ENCODE assay signal across 15 cellular contexts in the genomic region with DNA sequence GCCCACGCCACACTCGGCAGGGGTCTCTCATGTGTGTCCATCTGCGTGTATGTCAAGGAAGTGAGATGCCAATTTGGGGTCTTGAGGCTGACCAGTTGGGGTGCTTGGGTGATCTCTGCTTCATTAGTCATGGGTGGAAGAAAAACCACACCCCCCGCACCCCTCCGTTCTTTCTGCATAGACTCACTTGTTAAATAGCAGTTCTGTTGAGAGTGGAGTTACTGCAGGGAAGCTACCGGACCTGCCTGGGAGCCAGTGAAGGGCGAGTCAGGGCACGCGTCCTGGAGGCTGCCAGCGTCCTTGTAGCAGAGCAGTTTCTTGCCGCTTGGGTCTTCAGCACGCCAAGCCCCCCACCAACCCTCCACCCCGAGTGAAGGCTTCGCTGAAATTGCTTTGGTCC. TPM values are rescaled to one million over a fixed set of nuclear protein-coding genes. Genes with fewer than 3 reads are reported as not detected.
DNase-seq lines count a peak whose midpoint lies in the region; ATAC-seq, FAIRE-seq and TF ChIP-seq lines count a peak whose summit lies in the region.
"Had no signal": no experiment of that assay in that cellular context is flagged by ENCODE, and none has a peak within 500 bp of the region (broad histone marks: within the 10 kb centered on the region; RNA-seq: fewer than 3 reads in every experiment).

No MANE protein-coding gene starts in this region.

- peaks cover 10% of the 10 kb centered on the region for H3K79me2 ChIP-seq in keratinocyte (ENCODE audit: control insufficient read depth, insufficient read depth, low read length)
- no peaks in the 10 kb centered on the region for H3K79me2 ChIP-seq in PC-9 (ENCODE audit: low read depth)

- peaks cover 62% of the 10 kb centered on the region for H3K36me3 Mint-ChIP-seq in activated T-cell treated with anti-CD3 and anti-CD28 coated beads, Interleukin-2, amount 50 U/mL, for 24 hours (ENCODE audit: low read depth)
- peaks cover 18% of the 10 kb centered on the region for H3K36me3 Mint-ChIP-seq in activated CD8-positive, alpha-beta T cell treated with anti-CD3 and anti-CD28 coated beads for 36 hours (ENCODE audit: low read depth)

- H3K27ac Mint-ChIP-seq in activated T-cell treated with anti-CD3 and anti-CD28 coated beads, Interleukin-2, amount 50 U/mL, for 24 hours: peak overlapping the region; percentile 80
- peak overlapping the region; percentile 72 for H3K27ac Mint-ChIP-seq in activated CD8-positive, alpha-beta T cell treated with anti-CD3 and anti-CD28 coated beads for 36 hours

- no peak for ATAC-seq in activated CD8-positive, alpha-beta T cell treated with anti-CD3 and anti-CD28 coated beads for 36 hours
- ATAC-seq in GM21526 (IDR thresholded peaks at IDR 0.05; ENCODE audit: low FRiP score, unreplicated experiment): no peak

- CTCF ChIA-PET in activated CD8-positive, alpha-beta T cell treated with anti-CD3 and anti-CD28 coated beads for 36 hours (lab: Charles Lee): interaction anchor here (1.6 kb wide), 1 partner anchor 35 kb away, joined by 5 read pairs; no protein-coding TSS in a partner anchor
- CTCF ChIA-PET in PC-9 (lab: Charles Lee): no interaction called here

- H3K4me3 Mint-ChIP-seq in activated T-cell treated with anti-CD3 and anti-CD28 coated beads, Interleukin-2, amount 50 U/mL, for 24 hours: no peak overlapping the region
- no peak overlapping the region for H3K4me3 Mint-ChIP-seq in activated CD8-positive, alpha-beta T cell treated with anti-CD3 and anti-CD28 coated beads for 36 hours

- peaks cover 34% of the 10 kb centered on the region for H3K4me1 ChIP-seq in keratinocyte (ENCODE audit: control insufficient read depth, extremely low read depth, insufficient read depth, low read length)
- H3K4me1 ChIP-seq in stomach smooth muscle (ENCODE audit: control insufficient read depth, insufficient read depth, low read length): peaks cover 45% of the 10 kb centered on the region
- H3K4me1 ChIP-seq in PC-9 (replicated peaks; ENCODE audit: insufficient read depth): no peaks in the 10 kb centered on the region

- DNase-seq in activated T-cell treated with anti-CD3 and anti-CD28 coated beads, Interleukin-2, amount 50 U/mL, for 24 hours: no peak
- DNase-seq in activated T-cell treated with anti-CD3 and anti-CD28 coated beads, Interleukin-2, amount 50 U/mL, for 48 hours: no peak
- no peak for DNase-seq in activated CD8-positive, alpha-beta T cell treated with anti-CD3 and anti-CD28 coated beads for 36 hours
- DNase-seq in keratinocyte (ENCODE audit: low read depth, low spot score): no peak
- no peak for DNase-seq in PC-9
- DNase-seq in dermis blood vessel endothelial cell: no peak
- DNase-seq: adrenal gland; effector CD4-positive, alpha-beta T cell; head of caudate nucleus; NCI-H2171; thyroid gland had no signal

- no TSS peak for BruUV-seq in PC-9 (replicated peaks; lab: Mats Ljungman, UMichigan)

- H3K27ac ChIP-seq in keratinocyte (ENCODE audit: control insufficient read depth, insufficient read depth, low read length) (peak overlapping the region; percentile 40), stomach smooth muscle (ENCODE audit: low read length) (peak overlapping the region; percentile 6), PC-9 (no peak overlapping the region)
- H3K27ac ChIP-seq: KMS-11 had no signal

- H3K4me3 ChIP-seq in keratinocyte (ENCODE audit: control insufficient read depth in 2 of 3, extremely low read depth in 1 of 3, insufficient read depth in 2 of 3, low read depth in 1 of 3, low read length in 3 of 3) (no peak overlapping the region), stomach smooth muscle (ENCODE audit: low read length in 2 of 2) (no peak overlapping the region), PC-9 (no peak overlapping the region)
- H3K4me3 ChIP-seq: adrenal gland, thyroid gland had no signal

- H3K9me3 Mint-ChIP-seq in activated T-cell treated with anti-CD3 and anti-CD28 coated beads, Interleukin-2, amount 50 U/mL, for 24 hours: no peaks in the 10 kb centered on the region
- no peaks in the 10 kb centered on the region for H3K9me3 Mint-ChIP-seq in activated CD8-positive, alpha-beta T cell treated with anti-CD3 and anti-CD28 coated beads for 36 hours

- POLR2A ChIA-PET in activated CD8-positive, alpha-beta T cell treated with anti-CD3 and anti-CD28 coated beads for 36 hours (lab: Charles Lee): interaction anchor here (1.3 kb wide), 1 partner anchor 34 kb away, joined by 3 read pairs; no protein-coding TSS in a partner anchor
- POLR2A ChIA-PET in PC-9 (lab: Charles Lee; ENCODE audit: unreplicated experiment): no interaction called here

- no peaks in the 10 kb centered on the region for H3K9me2 ChIP-seq in PC-9 (ENCODE audit: insufficient read depth)

- dilution Hi-C loops in keratinocyte (cut with MboI; ENCODE audit: extremely low pct_ligation_motif_present, low sequenced_read_pairs): no loop called here

- H4K20me1 ChIP-seq in keratinocyte (ENCODE audit: control insufficient read depth, extremely low read depth, insufficient read depth, low read length) (peaks cover 5% of the 10 kb centered on the region), PC-9 (ENCODE audit: insufficient read depth) (no peaks in the 10 kb centered on the region)

- H3K9ac ChIP-seq in keratinocyte (ENCODE audit: control insufficient read depth, extremely low read depth, insufficient read depth, low read length) (peak overlapping the region; percentile 36), stomach smooth muscle (ENCODE audit: low read length in 2 of 2) (no peak overlapping the region)
- H3K9ac ChIP-seq: KMS-11 had no signal

- H2AFZ ChIP-seq in keratinocyte (ENCODE audit: control insufficient read depth, low read length) (no peak overlapping the region), PC-9 (no peak overlapping the region)

- H3K36me3 ChIP-seq in keratinocyte (ENCODE audit: control insufficient read depth in 2 of 2, extremely low read depth in 1 of 2, insufficient read depth in 2 of 2, low read length in 2 of 2): peaks cover 23 to 25% of the 10 kb centered on the region in 2 experiments
- H3K36me3 ChIP-seq in stomach smooth muscle (ENCODE audit: control insufficient read depth in 2 of 2, insufficient read depth in 2 of 2, low read length in 2 of 2): peaks cover 19 to 41% of the 10 kb centered on the region in 2 donors
- H3K36me3 ChIP-seq in PC-9 (ENCODE audit: low read depth): 0 out of 2 replicates have a peak, but pooled peaks cover 4% of the 10 kb centered on the region

- H3F3A ChIP-seq in PC-9 (ENCODE audit: insufficient read depth, low read depth): peaks cover 16% of the 10 kb centered on the region; the same call in 1 of the 2 replicates

- intact Hi-C loops in activated CD8-positive, alpha-beta T cell treated with anti-CD3 and anti-CD28 coated beads for 36 hours (cut with micrococcal nuclease): no loop called here
- intact Hi-C loops in PC-9 (cut with micrococcal nuclease; ENCODE audit: unreplicated experiment): loop anchor here (10.0 kb wide), 1 partner anchor 272 kb away; no protein-coding TSS in a partner anchor

- no peaks in the 10 kb centered on the region for H3K27me3 Mint-ChIP-seq in activated T-cell treated with anti-CD3 and anti-CD28 coated beads, Interleukin-2, amount 50 U/mL, for 24 hours
- H3K27me3 Mint-ChIP-seq in activated CD8-positive, alpha-beta T cell treated with anti-CD3 and anti-CD28 coated beads for 36 hours: no peaks in the 10 kb centered on the region

- H3K4me2 ChIP-seq in keratinocyte (ENCODE audit: control insufficient read depth, extremely low read depth, insufficient read depth, low read depth, low read length) (peak overlapping the region; percentile 61), PC-9 (no peak overlapping the region)
- H3K4me2 ChIP-seq: KMS-11 had no signal

- no peak for TF ChIP-seq CTCF in activated CD8-positive, alpha-beta T cell treated with anti-CD3 and anti-CD28 coated beads for 36 hours (IDR thresholded peaks at IDR 0.05)
- no peak for TF ChIP-seq CTCF in keratinocyte (optimal IDR thresholded peaks at IDR 0.05 in 1 of 3, IDR thresholded peaks at IDR 0.05 in 1 of 3, conservative IDR thresholded peaks at IDR 0.05 in 1 of 3; ENCODE audit: extremely low read depth in 1 of 3, insufficient read depth in 2 of 3, low read length in 3 of 3)
- no peak for TF ChIP-seq CTCF in PC-9 (conservative IDR thresholded peaks at IDR 0.05)

- H3K9me3 ChIP-seq in keratinocyte (ENCODE audit: control insufficient read depth, low read depth, low read length) (no peaks in the 10 kb centered on the region), stomach smooth muscle (ENCODE audit: control insufficient read depth in 2 of 2, low read length in 2 of 2) (no peaks in the 10 kb centered on the region), PC-9 (ENCODE audit: insufficient read depth, low read depth) (no peaks in the 10 kb centered on the region)
- H3K9me3 ChIP-seq: adrenal gland, thyroid gland had no signal

- no peaks in the 10 kb centered on the region for H3K27me3 ChIP-seq in keratinocyte (ENCODE audit: control insufficient read depth, extremely low read depth, insufficient read depth, low read length)
- no peaks in the 10 kb centered on the region for H3K27me3 ChIP-seq in stomach smooth muscle (ENCODE audit: control insufficient read depth in 1 of 2, insufficient read depth in 2 of 2, low read length in 2 of 2)
- no peaks in the 10 kb centered on the region for H3K27me3 ChIP-seq in PC-9 (ENCODE audit: insufficient read depth, low read depth)
- H3K27me3 ChIP-seq: adrenal gland, thyroid gland had no signal

- FAIRE-seq in keratinocyte (lab: Jason Lieb, UNC): peak; percentile 92
- FAIRE-seq: A204.1 had no signal

- peaks cover 86% of the 10 kb centered on the region for H3K4me1 Mint-ChIP-seq in activated T-cell treated with anti-CD3 and anti-CD28 coated beads, Interleukin-2, amount 50 U/mL, for 24 hours (ENCODE audit: low read depth)
- H3K4me1 Mint-ChIP-seq in activated CD8-positive, alpha-beta T cell treated with anti-CD3 and anti-CD28 coated beads for 36 hours (ENCODE audit: low read depth): peaks cover 74% of the 10 kb centered on the region

- H3K9me1 ChIP-seq in keratinocyte (ENCODE audit: control insufficient read depth, extremely low read depth, insufficient read depth, low read length): peaks cover 2% of the 10 kb centered on the region

RNA-seq across cellular contexts. Expression of gene SNN, which starts 8.5 kb away (rescaled TPM):
- 1 to 10 TPM; 8.2 to 9.5 TPM for total RNA-seq in activated CD8-positive, alpha-beta T cell treated with anti-CD3 and anti-CD28 coated beads for 36 hours
- 15.9 to 18.1 TPM (median 17.3 TPM) in 3 replicates for polyA plus RNA-seq in keratinocyte
- 6.6 TPM for polyA plus RNA-seq in keratinocyte (2011; ENCODE audit: low read depth)
- 19.3 and 21.9 TPM in 2 replicates for polyA plus RNA-seq in keratinocyte (2011; cell fraction: cytosol; rRNA removed)
- 16.5 and 16.8 TPM in 2 replicates for polyA plus RNA-seq in keratinocyte (2011; cell fraction: nucleus; rRNA removed)
- 12.8 and 15.6 TPM in 2 replicates for polyA plus RNA-seq in keratinocyte (2012; ENCODE audit: low replicate concordance)
- polyA minus RNA-seq in keratinocyte: 10.2 to 11.8 TPM (median 11.2 TPM) in 3 replicates
- polyA minus RNA-seq in keratinocyte (2011; cell fraction: cytosol; rRNA and poly(A)+ RNA removed): 17.3 TPM
- 6.4 and 10.1 TPM in 2 replicates for polyA minus RNA-seq in keratinocyte (2011; cell fraction: nucleus; rRNA and poly(A)+ RNA removed)
- total RNA-seq in PC-9 (2021) (12.6 and 17.0 TPM in 2 replicates), dermis blood vessel endothelial cell (34.4 and 56.7 TPM in 2 replicates)
